10 cellular contexts compared by ENCODE assay signal in genomic region chr16:83051451-83051850, GRCh38.
"Had no signal": no experiment of that assay in that cellular context is flagged by ENCODE, and none has a peak within 500 bp of the region (broad histone marks: within the 10 kb centered on the region; RNA-seq: fewer than 3 reads in every experiment).

No MANE protein-coding gene starts in this region.

- H2AFZ ChIP-seq: GM23338 had no signal

- FAIRE-seq: H1, H54, HTR-8/SVneo, K562 had no signal

- H3K4me3 ChIP-seq: GM23338, K562 had no signal

- H3K4me2 ChIP-seq: GM23338 had no signal

- ATAC-seq: GM23338, HCT116, K562 had no signal

- DNase-seq: H9, HFFc6, IMR-90, KG1 had no signal

- H3K4me3 Mint-ChIP-seq: GM23338, H9, HFFc6 had no signal

- H3K27ac Mint-ChIP-seq: GM23338, H9, HFFc6 had no signal
